ENCODE assay signal across 11 cellular contexts in the genomic region with DNA sequence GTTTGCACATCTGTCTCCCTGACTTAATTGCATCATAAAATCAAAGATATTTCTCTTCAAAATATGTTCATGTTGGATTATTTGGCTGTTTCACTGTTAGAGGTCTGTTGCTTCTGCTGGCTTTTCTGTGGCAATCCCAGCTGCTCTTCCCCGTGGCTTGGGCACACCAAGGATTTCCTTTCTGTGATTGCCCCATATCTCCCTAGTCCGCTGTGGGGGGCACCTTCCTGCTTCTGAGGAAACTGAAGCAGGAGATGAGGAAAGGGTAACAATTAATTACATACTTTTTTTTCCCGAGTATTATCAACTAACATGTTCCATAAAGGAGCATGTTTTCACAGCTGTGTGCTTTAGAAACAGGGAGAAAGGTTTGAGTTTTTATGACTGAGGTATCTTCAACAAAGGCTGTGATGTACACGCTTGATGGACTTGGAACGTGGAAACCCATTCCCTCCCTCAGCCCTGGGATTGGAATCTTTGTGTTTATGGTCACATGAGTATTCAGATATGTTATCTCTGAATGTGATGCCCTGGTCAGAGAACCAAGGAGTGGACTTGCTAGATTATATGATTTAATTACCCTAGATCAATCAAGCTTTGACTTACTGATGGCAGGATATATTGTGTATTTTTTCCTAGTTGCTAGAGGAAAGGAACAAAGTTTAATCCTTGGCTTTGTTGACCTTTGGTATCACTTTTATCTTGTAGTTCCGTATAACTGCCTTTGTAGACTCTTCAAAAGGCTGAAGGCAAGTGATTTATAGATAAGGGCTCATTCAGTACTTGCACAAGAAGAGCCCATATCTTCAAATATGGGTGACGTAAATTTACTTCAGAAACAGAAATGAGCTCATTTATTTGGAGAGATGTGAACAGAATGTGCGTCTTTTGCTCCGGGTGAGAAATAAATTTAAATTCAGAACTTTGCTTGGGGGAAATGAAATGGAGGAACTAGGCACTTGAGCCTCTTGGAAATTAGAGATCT. TPM values are rescaled to one million over a fixed set of nuclear protein-coding genes. Genes with fewer than 3 reads are reported as not detected.
DNase-seq lines count a peak whose midpoint lies in the region; ATAC-seq and TF ChIP-seq lines count a peak whose summit lies in the region.
"Had no signal": no experiment of that assay in that cellular context is flagged by ENCODE, and none has a peak within 500 bp of the region (broad histone marks: within the 10 kb centered on the region; RNA-seq: fewer than 3 reads in every experiment).

No MANE protein-coding gene starts in this region.

- H3K36me3 ChIP-seq in breast epithelium = no peaks in the 10 kb centered on the region
- no peaks in the 10 kb centered on the region for H3K36me3 ChIP-seq in mammary epithelial cell (ENCODE audit: insufficient read depth, low read length)
- no peaks in the 10 kb centered on the region for H3K36me3 ChIP-seq in transverse colon

- H3K27me3 ChIP-seq in breast epithelium = no peaks in the 10 kb centered on the region
- no peaks in the 10 kb centered on the region for H3K27me3 ChIP-seq in mammary epithelial cell (ENCODE audit: insufficient read depth, low read length)
- no peaks in the 10 kb centered on the region for H3K27me3 ChIP-seq in transverse colon
- H3K27me3 ChIP-seq: dorsolateral prefrontal cortex had no signal

- peaks cover 4% of the 10 kb centered on the region for H3K9me3 Mint-ChIP-seq in activated CD4-positive, alpha-beta memory T cell treated with anti-CD3 and anti-CD28 coated beads for 36 hours

- H3K36me3 Mint-ChIP-seq in activated CD4-positive, alpha-beta memory T cell treated with anti-CD3 and anti-CD28 coated beads for 36 hours = peaks cover 23% of the 10 kb centered on the region

- H3K27ac Mint-ChIP-seq in activated CD4-positive, alpha-beta memory T cell treated with anti-CD3 and anti-CD28 coated beads for 36 hours = peak overlapping the region; percentile 11

- H3K9me3 ChIP-seq in breast epithelium (no peaks in the 10 kb centered on the region), mammary epithelial cell (replicated peaks; ENCODE audit: insufficient read depth, low read length) (no peaks in the 10 kb centered on the region), transverse colon (no peaks in the 10 kb centered on the region)

- ATAC-seq in left lobe of liver = peak; percentile 35

- POLR2A ChIA-PET in activated CD4-positive, alpha-beta memory T cell treated with anti-CD3 and anti-CD28 coated beads for 36 hours (lab: Charles Lee) = interaction anchor here (1.0 kb wide), 1 partner anchor 47 kb away, joined by 3 read pairs; a partner anchor contains a TSS

- H2AFZ ChIP-seq in mammary epithelial cell (ENCODE audit: low read depth, low read length) = no peak overlapping the region

- DNase-seq in breast epithelium (ENCODE audit: low spot score in 2 of 2) = no peak
- DNase-seq in mammary epithelial cell = no peak
- no peak for DNase-seq in activated CD4-positive, alpha-beta memory T cell treated with anti-CD3 and anti-CD28 coated beads for 36 hours
- no peak for DNase-seq in left lobe of liver (ENCODE audit: low spot score)
- peak; percentile 54 for DNase-seq in transverse colon
- no peak for DNase-seq in ecto neural progenitor cell (ENCODE audit: low spot score)
- DNase-seq in DMS53 treated with DMSO at 0.1 percent for 48 hours (lab: John Stamatoyannopoulos, UW; ENCODE audit: unreplicated experiment) = no peak
- DNase-seq in stimulated activated CD4-positive, alpha-beta T cell treated with anti-CD3 and anti-CD28 coated beads, Interleukin-4, amount 100 ng/mL, for 24 hours = no peak
- DNase-seq: dorsolateral prefrontal cortex, NCI-H446 treated with DMSO at 0.1 percent for 48 hours, T-helper 1 cell had no signal

- TF ChIP-seq CTCF in breast epithelium (IDR thresholded peaks at IDR 0.05) (no peak), mammary epithelial cell (conservative IDR thresholded peaks at IDR 0.05 in 1 of 2, IDR thresholded peaks at IDR 0.05 in 1 of 2; ENCODE audit: extremely low read depth in 1 of 2, insufficient read depth in 1 of 2, low read depth in 1 of 2, low read length in 2 of 2) (no peak), transverse colon (IDR thresholded peaks at IDR 0.05) (no peak)

- peak overlapping the region; percentile 52 to 63 for H3K27ac ChIP-seq in breast epithelium
- no peak overlapping the region for H3K27ac ChIP-seq in mammary epithelial cell (ENCODE audit: insufficient read depth, low read depth, low read length)
- H3K27ac ChIP-seq in transverse colon = peak overlapping the region; percentile 60 to 87 (median 83)

- H3K4me3 Mint-ChIP-seq in activated CD4-positive, alpha-beta memory T cell treated with anti-CD3 and anti-CD28 coated beads for 36 hours = no peak overlapping the region

- no peaks in the 10 kb centered on the region for H3K27me3 Mint-ChIP-seq in activated CD4-positive, alpha-beta memory T cell treated with anti-CD3 and anti-CD28 coated beads for 36 hours

- H3K4me1 ChIP-seq in breast epithelium = peaks cover 3 to 7% of the 10 kb centered on the region in 2 donors
- peaks cover 15% of the 10 kb centered on the region for H3K4me1 ChIP-seq in mammary epithelial cell (ENCODE audit: insufficient read depth, low read length)
- peaks cover 22 to 49% (median 32%) of the 10 kb centered on the region in 4 donors for H3K4me1 ChIP-seq in transverse colon

- 97% methylated on average over 9 of the region's 9 CpGs for WGBS in mammary epithelial cell (ENCODE audit: low coverage, missing lambda C conversion rate)
- WGBS in transverse colon (ENCODE audit: low coverage in 1 of 2), 2 donors = 43 to 47% methylated on average over 9 of the region's 9 CpGs

- H3K4me1 Mint-ChIP-seq in activated CD4-positive, alpha-beta memory T cell treated with anti-CD3 and anti-CD28 coated beads for 36 hours (ENCODE audit: low read depth) = peaks cover 51% of the 10 kb centered on the region

- in situ Hi-C loops in mammary epithelial cell (cut with MboI; ENCODE audit: low sequenced_read_pairs in 2 of 2) (no loop called here), transverse colon (cut with MboI; ENCODE audit: low pct_ligation_motif_present in 1 of 4, low pct_unique_long_range_greater_than_20kb in 1 of 4, low sequenced_read_pairs in 3 of 4) (no loop called here)

- dilution Hi-C loops in mammary epithelial cell (cut with HindIII; ENCODE audit: low sequenced_read_pairs) = no loop called here

- H3K4me2 ChIP-seq in mammary epithelial cell (ENCODE audit: insufficient read depth, low read depth, low read length) = no peak overlapping the region

- no peak overlapping the region for H3K4me3 ChIP-seq in breast epithelium
- H3K4me3 ChIP-seq in mammary epithelial cell (replicated peaks in 1 of 3; ENCODE audit: insufficient read depth in 1 of 3, low read depth in 2 of 3, low read length in 3 of 3) = no peak overlapping the region
- H3K4me3 ChIP-seq in transverse colon = no peak overlapping the region
- H3K4me3 ChIP-seq: dorsolateral prefrontal cortex had no signal

- no peaks in the 10 kb centered on the region for H4K20me1 ChIP-seq in mammary epithelial cell (ENCODE audit: insufficient read depth, low read length)

- peaks cover 3% of the 10 kb centered on the region for H3K79me2 ChIP-seq in mammary epithelial cell (ENCODE audit: insufficient read depth, low read length)

- intact Hi-C loops in breast epithelium (cut with DNase I; ENCODE audit: low total_unique reads) (no loop called here), mammary epithelial cell (cut with micrococcal nuclease) (no loop called here), transverse colon (cut with DNase I; ENCODE audit: low total_unique reads) (no loop called here)
- intact Hi-C loops in activated CD4-positive, alpha-beta memory T cell treated with anti-CD3 and anti-CD28 coated beads for 36 hours (cut with micrococcal nuclease) = no loop called here

- BruUV-seq in mammary epithelial cell (replicated peaks; lab: Mats Ljungman, UMichigan) = no TSS peak

- no peak overlapping the region for H3K9ac ChIP-seq in mammary epithelial cell (ENCODE audit: insufficient read depth, low read length)

- TF ChIP-seq EP300 in transverse colon (IDR thresholded peaks at IDR 0.05; ENCODE audit: low read depth) = no peak

- TF ChIP-seq POLR2A in breast epithelium (IDR thresholded peaks at IDR 0.05) (no peak), transverse colon (IDR thresholded peaks at IDR 0.05) (no peak)

- CTCF ChIA-PET in mammary epithelial cell (lab: Charles Lee; ENCODE audit: low non-redundant PET) = no interaction called here
- CTCF ChIA-PET in activated CD4-positive, alpha-beta memory T cell treated with anti-CD3 and anti-CD28 coated beads for 36 hours (lab: Charles Lee) = interaction anchor here (0.8 kb wide), 2 partner anchors 27 to 161 kb away, joined by 3 to 4 read pairs; no protein-coding TSS in a partner anchor

RNA-seq across cellular contexts. Expression of a gene that starts 46.7 kb away (rescaled TPM):
- total RNA-seq in breast epithelium = 10 to 100 TPM; 13.5 to 20.3 (median 17.4) TPM
- 10 to 100 TPM; 17.9 to 24.8 TPM for total RNA-seq in mammary epithelial cell
- 22.5 TPM for polyA plus RNA-seq in mammary epithelial cell
- polyA minus RNA-seq in mammary epithelial cell = 2.2 TPM
- total RNA-seq in activated CD4-positive, alpha-beta memory T cell treated with anti-CD3 and anti-CD28 coated beads for 36 hours = 10 to 100 TPM; 43.7 to 47.8 TPM
- total RNA-seq in left lobe of liver = 8.3 TPM
- total RNA-seq in transverse colon = 10 to 100 TPM in 3 of 4 donors, 1 to 10 TPM in 1; 8.5 to 52.7 (median 21.3) TPM

RNA-seq across cellular contexts. Expression of a gene that starts 53.5 kb away (rescaled TPM):
- total RNA-seq in breast epithelium (10 to 100 TPM; 16.3 to 24.9 (median 18.7) TPM), mammary epithelial cell (10 to 100 TPM in 1 of 2 donors, 1 to 10 TPM in 1; 7.2 to 13.4 TPM), left lobe of liver (6.6 TPM), transverse colon (10 to 100 TPM in 3 of 4 donors, 1 to 10 TPM in 1; 6.6 to 25.3 (median 19.4) TPM)
- 2.5 TPM for polyA plus RNA-seq in mammary epithelial cell
- 5.6 TPM for polyA minus RNA-seq in mammary epithelial cell
- 1 to 10 TPM; 1.9 to 2.2 TPM for total RNA-seq in activated CD4-positive, alpha-beta memory T cell treated with anti-CD3 and anti-CD28 coated beads for 36 hours
